Comparison of ENCODE assay signal across 8 cellular contexts in the genomic region with DNA sequence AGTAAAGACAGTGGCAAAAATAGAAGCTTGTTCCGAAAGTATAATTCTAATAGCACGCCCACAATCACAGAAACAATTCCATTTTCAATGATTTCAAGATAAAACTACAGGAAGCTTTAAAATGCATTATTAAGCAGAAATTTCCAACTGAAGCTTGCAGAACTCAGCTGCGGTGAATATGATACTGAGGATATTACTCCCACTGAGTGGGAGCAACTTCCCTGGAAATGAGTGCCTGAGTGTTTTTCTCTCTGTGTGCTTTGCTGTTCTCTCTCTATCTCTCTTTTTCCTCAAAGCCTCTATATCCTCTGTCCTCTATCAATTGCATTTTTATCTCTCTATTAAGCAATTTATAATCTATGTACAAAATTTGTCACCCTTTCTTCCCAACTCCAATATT.
"Had no signal": no experiment of that assay in that cellular context is flagged by ENCODE, and none has a peak within 500 bp of the region (broad histone marks: within the 10 kb centered on the region; RNA-seq: fewer than 3 reads in every experiment).

No MANE protein-coding gene starts in this region.

- H3K4me3 ChIP-seq: GM23248, HAP-1 had no signal

- DNase-seq: GM23248, GOT3, H7, HFFc6 had no signal

- H3K9ac ChIP-seq: GM23248 had no signal

- H3K36me3 ChIP-seq: HAP-1 had no signal

- H3K36me3 Mint-ChIP-seq: IgD-negative memory B cell had no signal

- H3K27ac ChIP-seq: GM23248, HL-60 had no signal

- H3K4me3 Mint-ChIP-seq: HFFc6, IgD-negative memory B cell had no signal

- FAIRE-seq: HepG2 had no signal

- H3K9me3 ChIP-seq: HAP-1 had no signal

- H3K27ac Mint-ChIP-seq: HFFc6, IgD-negative memory B cell had no signal

- H3K4me1 Mint-ChIP-seq: IgD-negative memory B cell had no signal

- H3K27me3 Mint-ChIP-seq: IgD-negative memory B cell had no signal

- H2AFZ ChIP-seq: GM23248 had no signal
